20 cellular contexts compared by ENCODE assay signal in the genomic region with DNA sequence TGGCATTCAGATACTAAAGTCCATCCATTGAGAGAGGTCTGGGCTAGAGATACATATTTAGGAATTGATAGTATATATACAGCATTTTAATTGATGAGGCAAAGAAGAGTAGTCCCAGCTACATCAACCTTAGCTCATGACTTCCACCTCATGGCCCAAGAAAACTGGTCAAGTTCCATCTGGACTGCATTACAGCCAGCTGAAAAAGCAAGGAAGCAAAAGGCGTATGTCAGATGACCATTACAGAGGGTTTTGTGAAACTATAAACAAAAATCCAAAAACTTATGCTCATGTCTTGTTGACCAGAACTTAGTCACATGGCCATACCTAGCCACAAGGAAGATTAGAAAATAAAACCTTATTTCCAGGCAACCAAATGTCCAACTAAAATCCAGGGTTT.
"Had no signal": no experiment of that assay in that cellular context is flagged by ENCODE, and none has a peak within 500 bp of the region (broad histone marks: within the 10 kb centered on the region; RNA-seq: fewer than 3 reads in every experiment).

No MANE protein-coding gene starts in this region.

- ATAC-seq: activated CD4-positive, CD25-positive, alpha-beta regulatory T cell treated with anti-CD3 and anti-CD28 coated beads, Interleukin-2, amount 50 U/mL, for 24 hours; activated CD8-positive, alpha-beta T cell treated with anti-CD3 and anti-CD28 coated beads for 36 hours; activated T-cell treated with anti-CD3 and anti-CD28 coated beads, Interleukin-2, amount 50 U/mL, for 72 hours had no signal

- H3K4me3 ChIP-seq: SJCRH30 had no signal

- H3K4me1 Mint-ChIP-seq: brain, IgD-negative memory B cell had no signal

- H3K9me3 Mint-ChIP-seq: activated CD8-positive, alpha-beta T cell treated with anti-CD3 and anti-CD28 coated beads for 36 hours; activated T-cell treated with anti-CD3 and anti-CD28 coated beads, Interleukin-2, amount 50 U/mL, for 72 hours; activated T-helper 2 cell treated with anti-CD3 and anti-CD28 coated beads, Interferon-gamma antibody, Interleukin-2, Interleukin-4, amounts not matched to agents 10 μg/mL and 5 μg/mL and 100 μg/mL, durations not matched to agents 14 hours and 24 hours and 36 hours; brain; IgD-negative memory B cell; T-helper 1 cell treated with Interleukin-12 subunit alpha and Interleukin-12 subunit beta and Interleukin-4 antibody, amounts not matched to agents 30 μg/mL and 1 μg/mL, for 36 hours had no signal

- H3K4me3 Mint-ChIP-seq: activated CD8-positive, alpha-beta T cell treated with anti-CD3 and anti-CD28 coated beads for 36 hours; activated T-cell treated with anti-CD3 and anti-CD28 coated beads, Interleukin-2, amount 50 U/mL, for 72 hours; brain; IgD-negative memory B cell; T-helper 1 cell treated with Interleukin-12 subunit alpha and Interleukin-12 subunit beta and Interleukin-4 antibody, amounts not matched to agents 30 μg/mL and 1 μg/mL, for 36 hours had no signal

- H3K36me3 ChIP-seq: SJCRH30 had no signal

- H3K4me2 ChIP-seq: SK-N-SH had no signal

- H3K36me3 Mint-ChIP-seq: brain, IgD-negative memory B cell had no signal

- H3K4me1 ChIP-seq: SJCRH30 had no signal

- H3K27me3 ChIP-seq: SJCRH30 had no signal

- H3K9ac ChIP-seq: SK-N-SH had no signal

- H3K27ac Mint-ChIP-seq: activated CD8-positive, alpha-beta T cell treated with anti-CD3 and anti-CD28 coated beads for 36 hours; activated T-cell treated with anti-CD3 and anti-CD28 coated beads, Interleukin-2, amount 50 U/mL, for 72 hours; activated T-helper 2 cell treated with anti-CD3 and anti-CD28 coated beads, Interferon-gamma antibody, Interleukin-2, Interleukin-4, amounts not matched to agents 10 μg/mL and 5 μg/mL and 100 μg/mL, durations not matched to agents 14 hours and 24 hours and 36 hours; brain; IgD-negative memory B cell; T-helper 1 cell treated with Interleukin-12 subunit alpha and Interleukin-12 subunit beta and Interleukin-4 antibody, amounts not matched to agents 30 μg/mL and 1 μg/mL, for 36 hours had no signal

- H3K27me3 Mint-ChIP-seq: brain had no signal

- DNase-seq: activated CD4-positive, alpha-beta T cell treated with anti-CD3 and anti-CD28 coated beads for 4 hours; activated CD8-positive, alpha-beta memory T cell treated with anti-CD3 and anti-CD28 coated beads, Interleukin-2, amount 50 U/mL, for 4 hours; activated CD8-positive, alpha-beta T cell treated with anti-CD3 and anti-CD28 coated beads for 36 hours; activated gamma-delta T cell treated with Interleukin-2 at 50 U/mL for 16 hours; activated naive CD4-positive, alpha-beta T cell treated with anti-CD3 and anti-CD28 coated beads, Interleukin-2, amount 50 U/mL, for 16 hours; activated T-cell treated with anti-CD3 and anti-CD28 coated beads, Interleukin-2, amount 50 U/mL, for 72 hours; KG1; NCI-H1048; NCI-H146; NCI-H187 treated with DMSO at 0.1 percent for 48 hours; NCI-H2081 treated with DMSO at 0.1 percent for 48 hours; NCI-H446; NCI-H524; SJCRH30; SK-N-SH had no signal

- H3K9me3 ChIP-seq: SJCRH30, SK-N-SH had no signal

- H3K27ac ChIP-seq: SJCRH30 had no signal
